17 cellular contexts compared by ENCODE assay signal in the genomic region with DNA sequence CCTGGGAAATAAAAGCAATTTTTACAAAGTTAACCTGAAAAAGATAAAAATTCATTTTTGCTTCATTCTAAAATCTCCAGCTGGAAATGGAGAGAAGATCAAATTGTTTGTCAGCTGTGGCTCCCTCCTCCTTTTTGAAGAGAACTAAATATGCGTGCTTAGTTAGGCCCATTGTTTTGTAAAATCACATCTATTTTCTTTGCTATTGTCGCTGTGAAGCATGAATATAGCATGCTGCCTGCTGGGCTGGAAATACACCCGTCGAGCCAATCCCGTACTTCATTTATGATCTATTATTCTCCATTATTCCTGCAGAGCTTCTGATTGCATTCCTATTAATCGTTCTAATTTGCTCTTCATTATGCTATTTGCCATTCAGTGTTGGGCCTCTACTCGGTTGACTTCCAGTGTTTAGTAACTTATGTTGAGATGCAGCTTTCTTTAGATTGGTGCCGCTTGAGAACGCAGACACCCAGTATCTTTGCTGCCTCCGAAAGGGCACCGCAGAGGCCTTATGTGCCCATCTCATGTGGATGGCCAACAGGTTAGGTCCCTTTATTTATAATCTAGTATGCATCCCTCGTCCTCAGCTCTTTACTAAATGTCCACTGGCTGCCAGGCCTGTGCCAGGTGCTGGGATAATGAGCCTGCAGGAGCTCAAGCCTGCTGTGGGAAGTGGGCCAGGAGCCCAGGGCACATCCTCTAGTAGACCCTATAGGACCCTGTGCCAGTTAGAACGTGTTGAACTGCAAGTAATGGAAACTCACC.
"Had no signal": no experiment of that assay in that cellular context is flagged by ENCODE, and none has a peak within 500 bp of the region (broad histone marks: within the 10 kb centered on the region; RNA-seq: fewer than 3 reads in every experiment).

No MANE protein-coding gene starts in this region.

- H3K4me3 ChIP-seq: cardiac muscle cell, esophagus squamous epithelium, pancreas, uterus had no signal

- H3K27ac Mint-ChIP-seq: activated CD8-positive, alpha-beta T cell treated with anti-CD3 and anti-CD28 coated beads for 36 hours; activated T-cell treated with anti-CD3 and anti-CD28 coated beads, Interleukin-2, amount 50 U/mL, for 72 hours had no signal

- H3K27ac ChIP-seq: cardiac muscle cell, esophagus squamous epithelium, pancreas, uterus, WERI-Rb-1 had no signal

- H3K9me3 ChIP-seq: esophagus squamous epithelium, pancreas, uterus had no signal

- FAIRE-seq: astrocyte, pancreas, small intestine had no signal

- ATAC-seq: activated CD8-positive, alpha-beta T cell treated with anti-CD3 and anti-CD28 coated beads for 36 hours; activated T-cell treated with anti-CD3 and anti-CD28 coated beads, Interleukin-2, amount 50 U/mL, for 72 hours; left ventricle myocardium superior; pancreas had no signal

- H3K4me1 Mint-ChIP-seq: neural crest cell had no signal

- H3K36me3 ChIP-seq: cardiac muscle cell, esophagus squamous epithelium, pancreas, uterus, WERI-Rb-1 had no signal

- H3K4me1 ChIP-seq: esophagus squamous epithelium, pancreas, uterus had no signal

- DNase-seq: activated CD4-positive, alpha-beta T cell treated with anti-CD3 and anti-CD28 coated beads for 4 hours; activated CD8-positive, alpha-beta memory T cell treated with anti-CD3 and anti-CD28 coated beads, Interleukin-2, amount 50 U/mL, for 4 hours; activated CD8-positive, alpha-beta T cell treated with anti-CD3 and anti-CD28 coated beads for 36 hours; activated naive CD4-positive, alpha-beta T cell; activated T-cell treated with anti-CD3 and anti-CD28 coated beads, Interleukin-2, amount 50 U/mL, for 72 hours; esophagus squamous epithelium; foreskin fibroblast; head of caudate nucleus; left ventricle myocardium superior; mesenchymal stem cell; pancreas; small intestine; WERI-Rb-1 had no signal

- H3K4me3 Mint-ChIP-seq: activated CD8-positive, alpha-beta T cell treated with anti-CD3 and anti-CD28 coated beads for 36 hours; activated T-cell treated with anti-CD3 and anti-CD28 coated beads, Interleukin-2, amount 50 U/mL, for 72 hours; neural crest cell had no signal

- H3K9me3 Mint-ChIP-seq: activated CD8-positive, alpha-beta T cell treated with anti-CD3 and anti-CD28 coated beads for 36 hours; activated T-cell treated with anti-CD3 and anti-CD28 coated beads, Interleukin-2, amount 50 U/mL, for 72 hours had no signal

- H3K27me3 ChIP-seq: cardiac muscle cell, pancreas, uterus had no signal
